Comparison of ENCODE assay signal across 20 cellular contexts in the genomic region with DNA sequence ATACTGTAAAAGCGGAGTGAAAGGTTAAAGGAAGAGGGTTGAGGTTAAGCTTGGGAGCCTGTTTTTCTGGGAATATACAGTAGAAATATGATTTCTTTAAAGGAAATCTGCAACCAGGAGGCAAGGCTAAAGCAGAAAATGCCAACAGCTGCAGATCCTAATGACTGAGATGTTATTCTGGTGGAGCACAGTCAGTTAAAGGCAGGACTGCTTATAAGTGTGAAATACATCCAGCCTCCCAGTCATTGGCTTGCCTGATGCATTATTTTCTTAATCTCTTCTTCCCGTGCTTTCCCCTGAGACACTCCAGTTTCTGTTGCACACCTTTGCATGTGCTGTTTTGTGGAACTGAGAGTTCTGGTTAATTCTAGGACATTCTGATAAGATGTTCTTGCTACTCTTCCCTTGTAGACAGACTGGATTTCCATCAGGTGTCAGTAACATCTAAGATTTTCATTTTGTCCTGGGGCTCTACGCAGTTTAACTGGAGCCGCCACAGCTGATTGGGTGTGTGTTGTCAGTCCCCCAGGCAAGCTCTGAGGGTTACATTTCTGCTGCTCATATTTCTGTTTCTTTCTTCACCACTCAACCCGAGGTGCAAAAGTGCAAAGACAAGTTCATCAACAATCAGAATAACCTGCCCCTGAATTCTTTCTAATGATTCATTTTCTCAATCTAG. TPM values are rescaled to one million over a fixed set of nuclear protein-coding genes. Genes with fewer than 3 reads are reported as not detected.
A peak's percentile ranks its signal among the peaks of the same experiment; 100 is the strongest.
DNase-seq lines count a peak whose midpoint lies in the region; ATAC-seq and TF ChIP-seq lines count a peak whose summit lies in the region.
"Had no signal": no experiment of that assay in that cellular context is flagged by ENCODE, and none has a peak within 500 bp of the region (broad histone marks: within the 10 kb centered on the region; RNA-seq: fewer than 3 reads in every experiment).

No MANE protein-coding gene starts in this region.

- intact Hi-C loops in heart right ventricle (cut with DNase I) (loop anchor here in 2 of 10 donors (5.0 to 10.0 kb wide), 2 partner anchors 36 to 852 kb away; no protein-coding TSS in a partner anchor), left cardiac atrium (cut with DNase I) (no loop called here)

- peaks cover 10% of the 10 kb centered on the region for H3K4me1 Mint-ChIP-seq in WTC11

- H3K27me3 ChIP-seq in heart right ventricle: no peaks in the 10 kb centered on the region
- H3K27me3 ChIP-seq in RWPE2 (ENCODE audit: insufficient read depth, poor library complexity, severe bottlenecking): no peaks in the 10 kb centered on the region
- H3K27me3 ChIP-seq in right atrium auricular region: no peaks in the 10 kb centered on the region
- H3K27me3 ChIP-seq: sigmoid colon had no signal

- peaks cover 8% of the 10 kb centered on the region; the same call in 1 of the 2 replicates for H3K27me3 Mint-ChIP-seq in WTC11 (ENCODE audit: low read depth)
- H3K27me3 Mint-ChIP-seq: IgD-negative memory B cell had no signal

- H3K4me1 ChIP-seq in heart right ventricle (peaks cover 0 to 93% (median 63%) of the 10 kb centered on the region in 9 donors), RWPE2 (ENCODE audit: insufficient read depth, poor library complexity, severe bottlenecking) (peaks cover 71% of the 10 kb centered on the region), right atrium auricular region (peaks cover 0 to 67% of the 10 kb centered on the region in 2 donors)

- H3K9me3 Mint-ChIP-seq in WTC11: no peaks in the 10 kb centered on the region
- H3K9me3 Mint-ChIP-seq: IgD-negative memory B cell had no signal

- H3K4me3 Mint-ChIP-seq in WTC11: no peak overlapping the region

- H3K27ac ChIP-seq in heart right ventricle (peak overlapping the region; percentile 0 to 80 (median 58)), RWPE2 (ENCODE audit: poor library complexity, severe bottlenecking) (peak overlapping the region; percentile 57), right atrium auricular region (peak overlapping the region; percentile 97 to 98)
- H3K27ac ChIP-seq: sigmoid colon had no signal

- DNase-seq in heart right ventricle (no peak), left cardiac atrium (no peak), RWPE2 (ENCODE audit: low spot score) (no peak), right atrium auricular region (ENCODE audit: low spot score) (no peak), glomerular visceral epithelial cell (ENCODE audit: extremely low spot score) (no peak), WTC11 (ENCODE audit: low spot score) (no peak)
- no peak for DNase-seq in stimulated activated CD4-positive, alpha-beta T cell treated with anti-CD3 and anti-CD28 coated beads, Interleukin-15, amount 100 ng/mL, for 24 hours
- DNase-seq: central memory CD4-positive, alpha-beta T cell; COR-L47; effector CD4-positive, alpha-beta T cell; NCI-H1048; NCI-H2081 treated with DMSO at 0.1 percent for 48 hours; NCI-H748 treated with DMSO at 0.1 percent for 48 hours; occipital lobe; sigmoid colon; stimulated activated CD4-positive, alpha-beta T cell treated with anti-CD3 and anti-CD28 coated beads, Interleukin-2, amount 100 ng/mL, for 48 hours; substantia nigra; SW 1271 had no signal

- 67 to 70% methylated on average over 5 of the region's 5 CpGs for WGBS in heart right ventricle, 2 donors

- CTCF ChIA-PET in WTC11 (lab: Charles Lee): no interaction called here

- no peaks in the 10 kb centered on the region for H3K36me3 Mint-ChIP-seq in WTC11

- no peak overlapping the region for H3K27ac Mint-ChIP-seq in WTC11
- H3K27ac Mint-ChIP-seq: IgD-negative memory B cell had no signal

- H3K9me3 ChIP-seq in heart right ventricle: no peaks in the 10 kb centered on the region
- H3K9me3 ChIP-seq in RWPE2 (ENCODE audit: severe bottlenecking): no peaks in the 10 kb centered on the region
- H3K9me3 ChIP-seq in right atrium auricular region: no peaks in the 10 kb centered on the region
- H3K9me3 ChIP-seq: sigmoid colon had no signal

- TF ChIP-seq CTCF in heart right ventricle (IDR thresholded peaks at IDR 0.05) (no peak), RWPE2 (IDR thresholded peaks at IDR 0.05; ENCODE audit: poor library complexity, severe bottlenecking) (peak; percentile 25), right atrium auricular region (IDR thresholded peaks at IDR 0.05) (peak in 1 of 2 donors; percentile 13), WTC11 (IDR thresholded peaks at IDR 0.05) (no peak)

- POLR2A ChIA-PET in WTC11 (lab: Charles Lee): no interaction called here

- H3K36me3 ChIP-seq in heart right ventricle: no peaks in the 10 kb centered on the region
- peaks cover 40% of the 10 kb centered on the region for H3K36me3 ChIP-seq in RWPE2 (ENCODE audit: low read depth)
- H3K36me3 ChIP-seq in right atrium auricular region: no peaks in the 10 kb centered on the region
- H3K36me3 ChIP-seq: sigmoid colon had no signal

- peak in 1 of 8 donors; percentile 43 for ATAC-seq in heart right ventricle
- ATAC-seq in left cardiac atrium: no peak
- no peak for ATAC-seq in RWPE2 (ENCODE audit: low read depth)
- ATAC-seq in WTC11: no peak
- no peak for ATAC-seq in HG03469 (IDR thresholded peaks at IDR 0.05; ENCODE audit: unreplicated experiment)

- H3K4me3 ChIP-seq in heart right ventricle (no peak overlapping the region), RWPE2 (ENCODE audit: severe bottlenecking) (no peak overlapping the region), right atrium auricular region (no peak overlapping the region)
- H3K4me3 ChIP-seq: sigmoid colon had no signal

TF ChIP-seq in WTC11, 78 proteins besides CTCF, POLR2A, EP300 and RAD21:
- TF ChIP-seq, protein P1, sequence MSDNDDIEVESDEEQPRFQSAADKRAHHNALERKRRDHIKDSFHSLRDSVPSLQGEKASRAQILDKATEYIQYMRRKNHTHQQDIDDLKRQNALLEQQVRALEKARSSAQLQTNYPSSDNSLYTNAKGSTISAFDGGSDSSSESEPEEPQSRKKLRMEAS (CRISPR knock-in tag; IDR thresholded peaks at IDR 0.05): no peak
- TF ChIP-seq RORB (CRISPR knock-in tag; IDR thresholded peaks at IDR 0.05) (no peak), ESRRA (CRISPR knock-in tag; IDR thresholded peaks at IDR 0.05; ENCODE audit: borderline replicate concordance) (no peak), KAT7 (CRISPR knock-in tag; IDR thresholded peaks at IDR 0.05; ENCODE audit: borderline replicate concordance) (no peak), FOXK1 (CRISPR knock-in tag; IDR thresholded peaks at IDR 0.05) (no peak), SMAD4 (CRISPR knock-in tag; IDR thresholded peaks at IDR 0.05) (no peak)

RNA-seq across cellular contexts. Expression of a gene that starts 44.4 kb away (rescaled TPM):
- total RNA-seq in heart right ventricle (100 to 1,000 TPM; 385 to 783 (median 535) TPM), left cardiac atrium (100 to 1,000 TPM; 422 to 589 TPM), right atrium auricular region (100 to 1,000 TPM; 439 to 631 TPM), WTC11 (2021) (38.9 to 45.9 TPM (median 40.0 TPM) in 3 replicates)
- 100 to 1,000 TPM; 174 to 245 TPM for polyA plus RNA-seq in heart right ventricle
